Comparison of ENCODE assay signal across 1 cellular context in genomic region chr2:98822301-98823164, GRCh38.
TF ChIP-seq lines count a peak whose summit lies in the region.

No MANE protein-coding gene starts in this region.

TF ChIP-seq in WTC11, 78 proteins besides CTCF, POLR2A, EP300 and RAD21 (continued from another document and continues in another):
- TF ChIP-seq PREB (CRISPR knock-in tag; IDR thresholded peaks at IDR 0.05; ENCODE audit: borderline replicate concordance), result no peak
- peak; percentile 61; the same call in 1 of the 2 replicates for TF ChIP-seq ZBTB21 (CRISPR knock-in tag; IDR thresholded peaks at IDR 0.05; ENCODE audit: borderline replicate concordance)
- no peak for TF ChIP-seq EMX1 (CRISPR knock-in tag; IDR thresholded peaks at IDR 0.05)
- TF ChIP-seq ERG (CRISPR knock-in tag; IDR thresholded peaks at IDR 0.05), result no peak
- TF ChIP-seq JAZF1 (CRISPR knock-in tag; IDR thresholded peaks at IDR 0.05), result no peak
- peak; percentile 84; the same call in 1 of the 2 replicates for TF ChIP-seq CBFB (CRISPR knock-in tag; IDR thresholded peaks at IDR 0.05; ENCODE audit: low read depth)
- TF ChIP-seq MXD4 (CRISPR knock-in tag; IDR thresholded peaks at IDR 0.05; ENCODE audit: borderline replicate concordance), result no peak
- TF ChIP-seq MLX (CRISPR knock-in tag; IDR thresholded peaks at IDR 0.05), result no peak
- peak; percentile 78 for TF ChIP-seq NR2C2 (CRISPR knock-in tag; IDR thresholded peaks at IDR 0.05)
- peak; percentile 81; the same call in 1 of the 2 replicates for TF ChIP-seq CREM (CRISPR knock-in tag; IDR thresholded peaks at IDR 0.05)
- 0 out of 2 replicates have a peak, but pooled peaks have one; percentile 41 for TF ChIP-seq NR3C1 (CRISPR knock-in tag; conservative IDR thresholded peaks at IDR 0.05; ENCODE audit: low read depth)
- peak; percentile 98 for TF ChIP-seq MAX (CRISPR knock-in tag; IDR thresholded peaks at IDR 0.05)
- TF ChIP-seq ETV6 (CRISPR knock-in tag; IDR thresholded peaks at IDR 0.05), result peak; percentile 92
- peak; percentile 37; the same call in 1 of the 2 replicates for TF ChIP-seq USF2 (CRISPR knock-in tag; IDR thresholded peaks at IDR 0.05)
- TF ChIP-seq ZNF416 (CRISPR knock-in tag; IDR thresholded peaks at IDR 0.05), result no peak; the same call in 1 of the 2 replicates
- TF ChIP-seq HMGXB4 (CRISPR knock-in tag; IDR thresholded peaks at IDR 0.05), result peak; percentile 89
- TF ChIP-seq OVOL2 (CRISPR knock-in tag; IDR thresholded peaks at IDR 0.05; ENCODE audit: borderline replicate concordance), result no peak
- peak; percentile 68; the same call in 1 of the 2 replicates for TF ChIP-seq SP1 (CRISPR knock-in tag; conservative IDR thresholded peaks at IDR 0.05)
- TF ChIP-seq E2F5 (CRISPR knock-in tag; IDR thresholded peaks at IDR 0.05), result peak; percentile 89
- TF ChIP-seq ZNF425 (CRISPR knock-in tag; conservative IDR thresholded peaks at IDR 0.05), result no peak
- TF ChIP-seq ZNF423 (CRISPR knock-in tag; IDR thresholded peaks at IDR 0.05), result no peak
- peak; percentile 97 for TF ChIP-seq IRF1 (CRISPR knock-in tag; IDR thresholded peaks at IDR 0.05)
- peak; percentile 80 for TF ChIP-seq SMAD4 (CRISPR knock-in tag; IDR thresholded peaks at IDR 0.05)
- TF ChIP-seq AFF4 (CRISPR knock-in tag; IDR thresholded peaks at IDR 0.05; ENCODE audit: borderline replicate concordance), result no peak
- no peak for TF ChIP-seq ATF6 (CRISPR knock-in tag; IDR thresholded peaks at IDR 0.05)
- TF ChIP-seq ZBTB43 (CRISPR knock-in tag; IDR thresholded peaks at IDR 0.05), result peak; percentile 91
- peak; percentile 98 for TF ChIP-seq FOXP4 (CRISPR knock-in tag; IDR thresholded peaks at IDR 0.05)
- TF ChIP-seq ZNF281 (CRISPR knock-in tag; IDR thresholded peaks at IDR 0.05), result peak; percentile 67; the same call in 1 of the 2 replicates
- peak; percentile 84 for TF ChIP-seq ZNF121 (CRISPR knock-in tag; IDR thresholded peaks at IDR 0.05)
- peak; percentile 76; the same call in 1 of the 2 replicates for TF ChIP-seq ATF1 (CRISPR knock-in tag; IDR thresholded peaks at IDR 0.05)
- no peak for TF ChIP-seq GTF2I (CRISPR knock-in tag; conservative IDR thresholded peaks at IDR 0.05)
